ENCODE assay signal across 10 cellular contexts in the genomic region with DNA sequence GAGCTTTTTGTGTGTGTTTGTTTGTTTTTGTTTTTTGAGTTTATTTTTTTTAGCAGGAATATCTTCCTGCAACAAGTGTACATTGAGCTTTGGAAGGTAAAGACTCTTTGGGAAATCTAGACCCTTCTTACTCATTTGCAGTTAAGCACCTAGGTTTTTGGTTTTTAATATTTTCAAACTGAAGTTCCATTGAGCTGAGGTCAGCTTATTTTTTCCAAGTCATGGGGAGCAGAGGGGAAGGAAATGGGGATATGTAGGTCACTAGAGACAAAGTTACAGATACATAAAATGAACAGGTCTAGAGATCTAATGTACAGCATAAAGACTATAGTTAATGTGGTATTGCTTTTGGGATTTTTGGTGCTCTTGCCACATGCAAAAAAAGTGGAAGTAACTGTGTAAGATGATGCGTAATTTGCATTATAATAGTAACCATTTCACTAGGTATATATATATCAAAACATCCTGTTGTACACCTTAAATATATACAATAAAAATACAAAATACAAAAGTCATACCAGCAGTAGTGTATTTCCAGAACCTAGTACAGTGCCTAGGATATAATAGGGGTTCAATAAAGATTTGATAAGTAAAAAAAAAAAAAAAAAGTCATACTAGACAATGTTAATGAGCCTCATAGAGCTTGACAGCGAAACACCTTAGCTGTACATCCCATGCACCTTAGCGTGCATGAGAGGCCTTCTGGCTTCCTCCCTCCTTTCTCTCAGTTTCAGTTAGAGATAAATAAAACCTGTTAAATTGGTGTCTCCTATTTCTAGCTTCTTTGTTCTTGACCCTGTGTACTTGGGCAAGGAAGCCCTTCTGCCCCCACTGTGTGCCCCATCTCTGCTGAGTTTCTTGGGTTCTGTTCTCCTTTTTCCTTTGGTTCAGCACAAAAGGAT.
DNase-seq lines count a peak whose midpoint lies in the region; ATAC-seq and TF ChIP-seq lines count a peak whose summit lies in the region.
"Had no signal": no experiment of that assay in that cellular context is flagged by ENCODE, and none has a peak within 500 bp of the region (broad histone marks: within the 10 kb centered on the region; RNA-seq: fewer than 3 reads in every experiment).

No MANE protein-coding gene starts in this region.

- no peaks in the 10 kb centered on the region for H3K27me3 ChIP-seq in MM.1S (replicated peaks; ENCODE audit: insufficient read depth, low read length)
- H3K27me3 ChIP-seq: left lung had no signal

- TF ChIP-seq CTCF in GM10266 (IDR thresholded peaks at IDR 0.05; ENCODE audit: control insufficient read depth, insufficient read depth, low read depth, missing control alignments) (no peak), MM.1S (IDR thresholded peaks at IDR 0.05; ENCODE audit: low read length) (no peak)

- no peaks in the 10 kb centered on the region for H3K9me2 ChIP-seq in MM.1S (replicated peaks; ENCODE audit: insufficient read depth, low read length)

- peaks cover 17% of the 10 kb centered on the region for H3F3A ChIP-seq in MM.1S (ENCODE audit: insufficient read depth, low read length)

- no peak overlapping the region; the same call in 1 of the 2 replicates for H3K9ac ChIP-seq in MM.1S (ENCODE audit: low read length)

- H3K9me3 ChIP-seq in MM.1S (replicated peaks; ENCODE audit: insufficient read depth, low read length): no peaks in the 10 kb centered on the region
- H3K9me3 ChIP-seq: left lung had no signal

- no peaks in the 10 kb centered on the region for H3K36me3 ChIP-seq in MM.1S (replicated peaks; ENCODE audit: insufficient read depth, low read length)

- ATAC-seq in GM19438 (IDR thresholded peaks at IDR 0.05; ENCODE audit: low read depth, unreplicated experiment) (peak; percentile 93), HG02938 (IDR thresholded peaks at IDR 0.05; ENCODE audit: unreplicated experiment) (peak; percentile 83)
- ATAC-seq: left lung had no signal

- H2AFZ ChIP-seq in MM.1S (ENCODE audit: low read length): peak overlapping the region; percentile 48; the same call in 1 of the 2 replicates

- DNase-seq in GM10266 (ENCODE audit: extremely low spot score) (peak; percentile 46), MM.1S (peak; percentile 69), EL (no peak), nucleus accumbens (lab: John Stamatoyannopoulos, UW) (no peak), DMS53 treated with DMSO at 0.1 percent for 48 hours (lab: John Stamatoyannopoulos, UW; ENCODE audit: unreplicated experiment) (no peak)
- DNase-seq in activated T-cell treated with anti-CD3 and anti-CD28 coated beads, Interleukin-2, amount 50 U/mL, for 48 hours: no peak
- DNase-seq: activated naive CD8-positive, alpha-beta T cell treated with anti-CD3 and anti-CD28 coated beads for 36 hours; left lung had no signal

- peak overlapping the region; percentile 80; the same call in 1 of the 2 replicates for H3K27ac ChIP-seq in MM.1S (ENCODE audit: low read length)
- H3K27ac ChIP-seq: left lung had no signal

- no peaks in the 10 kb centered on the region for H4K20me1 ChIP-seq in MM.1S (ENCODE audit: insufficient read depth, low read length)

- H3K4me1 ChIP-seq in MM.1S (ENCODE audit: low read length): peaks cover 15% of the 10 kb centered on the region; the same call in 1 of the 2 replicates
- H3K4me1 ChIP-seq: left lung had no signal

- no peaks in the 10 kb centered on the region for H3K79me2 ChIP-seq in MM.1S (ENCODE audit: low read length)

- peak overlapping the region; percentile 65 for H3K4me2 ChIP-seq in MM.1S (ENCODE audit: low read depth, low read length)

- peak overlapping the region; percentile 36; the same call in 1 of the 2 replicates for H3K4me3 ChIP-seq in MM.1S (ENCODE audit: low read length)
- H3K4me3 ChIP-seq: left lung had no signal

Comparison
In these comparisons a context has a peak if more than half of its experiments do, and no peak if none do; other contexts are left out.
1. DNase-seq: peak in GM10266 (single experiment) and MM.1S (single experiment); none in EL (single experiment), nucleus accumbens (0 of 56), DMS53 treated with DMSO at 0.1 percent for 48 hours (single experiment) and activated T-cell treated with anti-CD3 and anti-CD28 coated beads, Interleukin-2, amount 50 U/mL, for 48 hours (0 of 2).